16 cellular contexts compared by ENCODE assay signal in the genomic region with DNA sequence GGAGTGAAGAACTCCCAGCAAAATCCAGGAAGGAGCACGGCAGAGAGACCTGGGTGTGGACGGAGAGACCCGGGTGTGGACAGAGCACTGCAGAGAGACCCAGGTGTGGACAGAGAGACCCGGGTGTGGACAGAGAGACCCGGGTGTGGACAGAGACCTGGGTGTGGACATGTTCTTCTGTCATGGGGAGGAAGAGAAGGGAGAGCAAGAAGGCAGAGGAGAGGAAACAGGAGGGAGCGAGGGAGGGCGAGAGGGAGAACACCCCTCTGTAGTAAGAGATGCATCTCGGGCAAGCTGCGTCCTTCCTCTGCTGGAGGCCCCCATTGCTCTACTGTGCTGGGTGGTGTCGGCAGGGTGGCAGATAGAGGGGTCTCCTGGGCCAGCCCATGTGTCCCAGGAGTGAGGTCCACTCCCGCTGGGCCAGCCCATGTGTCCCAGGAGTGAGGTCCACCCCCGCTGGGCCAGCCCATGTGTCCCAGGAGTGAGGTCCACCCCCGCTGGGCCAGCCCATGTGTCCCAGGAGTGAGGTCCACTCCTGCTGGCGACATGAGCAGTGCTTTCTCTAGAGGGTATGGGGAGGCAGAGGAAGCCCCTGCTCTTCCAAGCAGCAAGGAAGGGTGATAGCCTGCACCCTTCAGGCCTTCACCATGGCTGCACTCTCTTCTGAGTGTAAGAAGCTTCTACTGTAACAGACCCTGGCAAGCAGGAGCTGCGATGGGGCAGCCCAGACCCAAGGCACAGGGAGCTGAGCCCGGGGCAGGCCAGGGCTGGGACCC.
"Had no signal": no experiment of that assay in that cellular context is flagged by ENCODE, and none has a peak within 500 bp of the region (broad histone marks: within the 10 kb centered on the region; RNA-seq: fewer than 3 reads in every experiment).

No MANE protein-coding gene starts in this region.

- H3K4me2 ChIP-seq: smooth muscle cell had no signal

- H3K27me3 ChIP-seq: brain microvascular endothelial cell, foreskin keratinocyte, right lobe of liver had no signal

- H3K27ac ChIP-seq: brain microvascular endothelial cell, foreskin keratinocyte, left ventricle myocardium inferior, psoas muscle, right lobe of liver, stomach had no signal

- H3K4me3 ChIP-seq: left ventricle myocardium inferior, psoas muscle, right lobe of liver, smooth muscle cell, stomach had no signal

- H3K4me1 Mint-ChIP-seq: central memory CD8-positive, alpha-beta T cell; memory B cell; natural killer cell had no signal

- H3K9me3 ChIP-seq: psoas muscle, right lobe of liver had no signal

- H3K4me1 ChIP-seq: foreskin keratinocyte, left ventricle myocardium inferior, psoas muscle, right lobe of liver, stomach had no signal

- H3K27me3 Mint-ChIP-seq: central memory CD8-positive, alpha-beta T cell; memory B cell had no signal

- H3K9me3 Mint-ChIP-seq: central memory CD8-positive, alpha-beta T cell; dendritic cell treated with granulocyte-macrophage colony-stimulating factor and Interleukin-4, amounts not matched to agents 40 ng/mL and 50 ng/mL, for 4 days; effector memory CD8-positive, alpha-beta T cell; memory B cell; natural killer cell had no signal

- H3K36me3 Mint-ChIP-seq: activated naive CD8-positive, alpha-beta T cell; memory B cell; natural killer cell had no signal

- H3K4me3 Mint-ChIP-seq: activated naive CD8-positive, alpha-beta T cell; central memory CD8-positive, alpha-beta T cell; dendritic cell treated with granulocyte-macrophage colony-stimulating factor and Interleukin-4, amounts not matched to agents 40 ng/mL and 50 ng/mL, for 4 days; effector memory CD8-positive, alpha-beta T cell; memory B cell; natural killer cell had no signal

- DNase-seq: brain microvascular endothelial cell; effector memory CD8-positive, alpha-beta T cell; foreskin keratinocyte; glutamatergic neuron; left ventricle myocardium inferior; natural killer cell; psoas muscle; stimulated activated CD4-positive, alpha-beta T cell treated with anti-CD3 and anti-CD28 coated beads, Interleukin-4, amount 100 ng/mL, for 4 hours; SW 1271 had no signal

- ATAC-seq: effector memory CD8-positive, alpha-beta T cell; foreskin keratinocyte; natural killer cell; psoas muscle; right lobe of liver had no signal

- H3K36me3 ChIP-seq: brain microvascular endothelial cell, left ventricle myocardium inferior, right lobe of liver, stomach had no signal

- H3K27ac Mint-ChIP-seq: activated naive CD8-positive, alpha-beta T cell; dendritic cell treated with granulocyte-macrophage colony-stimulating factor and Interleukin-4, amounts not matched to agents 40 ng/mL and 50 ng/mL, for 4 days; effector memory CD8-positive, alpha-beta T cell; memory B cell; natural killer cell had no signal
